Comparison of ENCODE assay signal across 1 cellular context in the genomic region with DNA sequence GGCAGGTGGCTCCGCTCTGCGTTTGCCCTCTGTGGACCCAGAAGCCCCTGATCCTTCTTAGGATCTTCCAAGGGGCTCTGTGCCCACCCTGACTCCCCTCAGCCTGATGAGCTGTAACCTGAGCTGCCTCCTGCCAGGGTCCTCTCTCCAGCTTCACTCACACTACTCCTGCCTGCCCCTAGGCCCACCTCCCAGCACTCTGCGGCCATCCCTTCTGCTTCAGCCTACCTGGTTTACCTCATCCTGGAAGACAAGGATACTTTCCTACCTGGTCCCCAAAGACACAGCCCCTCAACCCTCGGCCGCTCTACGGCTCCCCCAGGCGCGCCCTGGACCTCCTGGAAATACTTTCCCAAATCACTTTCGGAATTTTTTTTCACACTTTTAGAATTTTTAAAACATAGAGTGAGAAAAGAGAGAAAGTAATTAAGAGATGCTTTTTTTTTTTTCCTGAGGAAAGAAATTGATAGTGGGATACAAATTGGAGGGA.
TF ChIP-seq lines count a peak whose summit lies in the region.

No MANE protein-coding gene starts in this region.

TF ChIP-seq in SK-N-SH, 30 proteins besides CTCF, POLR2A, EP300 and RAD21 (continued from another document):
- TF ChIP-seq REST (IDR thresholded peaks at IDR 0.05; ENCODE audit: low read depth, low read length) (no peak), ELF1 (IDR thresholded peaks at IDR 0.05) (no peak), PBX3 (IDR thresholded peaks at IDR 0.05) (no peak), YY1 (IDR thresholded peaks at IDR 0.05; ENCODE audit: low read depth) (no peak), NRF1 (IDR thresholded peaks at IDR 0.05; ENCODE audit: low read depth, low read length) (no peak), TAF1 (IDR thresholded peaks at IDR 0.05; ENCODE audit: borderline replicate concordance, low read depth, low read length) (no peak), SIN3A (IDR thresholded peaks at IDR 0.05; ENCODE audit: borderline replicate concordance, low read depth, low read length) (no peak), USF1 (IDR thresholded peaks at IDR 0.05; ENCODE audit: borderline replicate concordance, low read depth) (no peak), NFIC (IDR thresholded peaks at IDR 0.05; ENCODE audit: borderline replicate concordance) (no peak), TEAD4 (IDR thresholded peaks at IDR 0.05; ENCODE audit: borderline replicate concordance, insufficient read depth) (no peak), TCF12 (IDR thresholded peaks at IDR 0.05) (no peak), RFX5 (IDR thresholded peaks at IDR 0.05; ENCODE audit: low read length) (no peak), GATA2 (CRISPR knock-in tag; IDR thresholded peaks at IDR 0.05) (no peak), ZBTB33 (IDR thresholded peaks at IDR 0.05; ENCODE audit: borderline replicate concordance, low read depth) (no peak), USF2 (IDR thresholded peaks at IDR 0.05; ENCODE audit: borderline replicate concordance, low read depth, low read length) (no peak)
- TF ChIP-seq, protein P1, sequence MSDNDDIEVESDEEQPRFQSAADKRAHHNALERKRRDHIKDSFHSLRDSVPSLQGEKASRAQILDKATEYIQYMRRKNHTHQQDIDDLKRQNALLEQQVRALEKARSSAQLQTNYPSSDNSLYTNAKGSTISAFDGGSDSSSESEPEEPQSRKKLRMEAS (IDR thresholded peaks at IDR 0.05; ENCODE audit: low read depth), result no peak
